In genomic region chr2:97662386-97662894, GRCh38 we compare ENCODE assay signal across 8 cellular contexts. TPM values are rescaled to one million over a fixed set of nuclear protein-coding genes. Genes with fewer than 3 reads are reported as not detected.
DNase-seq lines count a peak whose midpoint lies in the region; ATAC-seq and TF ChIP-seq lines count a peak whose summit lies in the region.

No MANE protein-coding gene starts in this region.

- peak overlapping the region; percentile 96 to 97 for H3K9ac ChIP-seq in mucosa of rectum (ENCODE audit: low read depth in 1 of 2, low read length in 2 of 2)

- intact Hi-C loops in breast epithelium (cut with DNase I; ENCODE audit: low total_unique reads) = no loop called here

- H3K27me3 ChIP-seq in breast epithelium (no peaks in the 10 kb centered on the region), mucosa of rectum (ENCODE audit: control insufficient read depth in 2 of 2, insufficient read depth in 2 of 2, low read length in 2 of 2) (no peaks in the 10 kb centered on the region)

- H3K4me3 ChIP-seq in AG09309 (ENCODE audit: control insufficient read depth, low read depth, low read length) (peak overlapping the region; percentile 82), breast epithelium (peak overlapping the region; percentile 73 to 81 (median 77)), mucosa of rectum (ENCODE audit: low read length in 2 of 2) (peak overlapping the region; percentile 76 to 99)

- TF ChIP-seq CTCF in AG09309 (IDR thresholded peaks at IDR 0.05; ENCODE audit: control insufficient read depth, insufficient read depth, low read depth, low read length, missing control alignments) = no peak
- no peak for TF ChIP-seq CTCF in breast epithelium (IDR thresholded peaks at IDR 0.05)

- peaks cover 5% of the 10 kb centered on the region for H3K36me3 ChIP-seq in breast epithelium
- H3K36me3 ChIP-seq in mucosa of rectum (ENCODE audit: control insufficient read depth in 2 of 2, insufficient read depth in 2 of 2, low read length in 2 of 2) = peaks cover 21 to 26% of the 10 kb centered on the region in 2 donors

- H3K4me1 ChIP-seq in breast epithelium = peaks cover 3 to 16% of the 10 kb centered on the region in 2 donors
- peaks cover 14 to 18% of the 10 kb centered on the region in 2 donors for H3K4me1 ChIP-seq in mucosa of rectum (ENCODE audit: control insufficient read depth in 2 of 2, insufficient read depth in 2 of 2, low read length in 2 of 2)

- H3K27ac ChIP-seq in breast epithelium (peak overlapping the region; percentile 97 to 98), mucosa of rectum (ENCODE audit: low read depth in 2 of 2, low read length in 2 of 2) (peak overlapping the region; percentile 94 to 97)

- no peak for TF ChIP-seq POLR2A in breast epithelium (IDR thresholded peaks at IDR 0.05)

- H3K9me3 ChIP-seq in breast epithelium (no peaks in the 10 kb centered on the region), mucosa of rectum (ENCODE audit: control insufficient read depth in 2 of 2, low read length in 2 of 2) (no peaks in the 10 kb centered on the region)

- DNase-seq in AG09309 (ENCODE audit: low read depth) (no peak), breast epithelium (ENCODE audit: low spot score in 2 of 2) (no peak), GDM1 (lab: John Stamatoyannopoulos, UW) (no peak), dermis blood vessel endothelial cell (no peak)

- peak; percentile 30 for ATAC-seq in HG03442 (IDR thresholded peaks at IDR 0.05; ENCODE audit: unreplicated experiment)
- no peak for ATAC-seq in HG03280 (IDR thresholded peaks at IDR 0.05; ENCODE audit: unreplicated experiment)
- no peak for ATAC-seq in HG03196 (IDR thresholded peaks at IDR 0.05; ENCODE audit: unreplicated experiment)

RNA-seq across cellular contexts. Expression of gene ACTR1B, which starts 1.4 kb away (rescaled TPM):
- 10 to 100 TPM; 59.6 to 74.6 (median 61.9) TPM for total RNA-seq in breast epithelium
- 76.3 and 81.2 TPM in 2 replicates for total RNA-seq in dermis blood vessel endothelial cell

RNA-seq across cellular contexts. Expression of gene C2orf92, which starts 7.1 kb away (rescaled TPM):
- total RNA-seq in breast epithelium (10 to 100 TPM; 11.2 to 49.5 (median 27.9) TPM), dermis blood vessel endothelial cell (0.88 and 3.4 TPM in 2 replicates)

RNA-seq across cellular contexts. Expression of gene COX5B, which starts 16.6 kb away (rescaled TPM):
- total RNA-seq in breast epithelium = 100 to 1,000 TPM; 352 to 396 (median 362) TPM
- total RNA-seq in dermis blood vessel endothelial cell = 148 and 337 TPM in 2 replicates

RNA-seq across cellular contexts. Expression of gene ZAP70, which starts 50.9 kb away (rescaled TPM):
- total RNA-seq in breast epithelium = 1 to 10 TPM; 4.0 to 7.3 (median 4.9) TPM
- 0.09 TPM in 1 of 2 replicates, not detected in the other for total RNA-seq in dermis blood vessel endothelial cell
